Comparison of ENCODE assay signal across 15 cellular contexts in the genomic region with DNA sequence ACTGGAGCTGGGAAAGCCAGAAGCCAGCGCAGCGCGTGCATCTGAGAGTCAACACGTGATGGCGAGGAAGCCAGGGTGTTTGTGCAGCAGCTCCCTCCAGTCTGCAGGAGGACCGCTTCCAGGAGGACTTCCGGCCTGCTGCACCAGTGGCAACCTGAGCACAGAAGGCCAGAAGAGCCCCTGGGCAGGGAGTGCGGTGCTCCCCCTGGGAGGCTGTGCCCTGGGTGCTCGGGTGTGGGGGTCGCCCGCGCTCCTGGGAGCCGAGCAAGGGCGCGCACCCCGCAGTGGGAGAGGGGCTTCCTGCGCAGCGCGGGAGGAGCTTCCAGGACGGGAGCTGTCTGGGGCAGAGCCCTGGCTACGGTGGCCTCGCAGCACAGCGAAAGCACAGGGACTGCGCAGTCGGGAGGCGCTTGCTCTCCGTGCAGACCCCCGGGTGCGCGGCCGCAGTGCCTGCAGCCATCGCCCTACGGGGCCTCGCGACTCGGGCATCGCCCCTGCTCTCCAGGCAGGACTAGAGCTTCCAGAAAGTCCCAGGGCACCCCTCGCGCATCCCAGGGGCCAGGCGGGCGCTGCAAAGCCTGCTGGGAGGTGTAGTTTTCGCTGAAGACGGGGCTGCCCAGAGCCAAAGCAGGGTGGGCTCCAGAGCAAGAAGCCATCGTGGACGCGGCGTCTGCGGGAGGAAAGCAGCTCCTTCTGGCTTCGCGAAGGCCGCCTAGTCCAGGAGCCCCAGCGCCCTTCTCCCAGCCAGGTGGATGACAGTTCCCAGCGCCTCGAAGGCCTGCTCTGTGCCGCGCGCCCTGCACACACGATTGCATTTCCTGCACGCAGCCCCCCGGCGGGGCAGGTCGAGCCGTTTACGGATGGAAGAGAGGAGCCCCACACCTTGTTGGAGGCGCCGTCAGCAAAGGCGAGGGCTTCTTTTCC. TPM values are rescaled to one million over a fixed set of nuclear protein-coding genes. Genes with fewer than 3 reads are reported as not detected.
DNase-seq lines count a peak whose midpoint lies in the region; ATAC-seq and TF ChIP-seq lines count a peak whose summit lies in the region.
"Had no signal": no experiment of that assay in that cellular context is flagged by ENCODE, and none has a peak within 500 bp of the region (broad histone marks: within the 10 kb centered on the region; RNA-seq: fewer than 3 reads in every experiment).

No MANE protein-coding gene starts in this region.

- H3K9me3 ChIP-seq in T-helper 17 cell (ENCODE audit: control insufficient read depth, low read length, poor library complexity, severe bottlenecking) (peaks cover 4% of the 10 kb centered on the region), esophagus muscularis mucosa (peaks cover 0 to 17% (median 11%) of the 10 kb centered on the region in 4 donors), stomach smooth muscle (ENCODE audit: control insufficient read depth in 2 of 2, low read length in 2 of 2) (peaks cover 0 to 6% of the 10 kb centered on the region in 2 donors), tibial nerve (peaks cover 0 to 25% (median 0%) of the 10 kb centered on the region in 4 donors)

- H3K36me3 Mint-ChIP-seq in T-helper 17 cell (ENCODE audit: low read depth): peaks cover 4% of the 10 kb centered on the region

- TF ChIP-seq EP300 in esophagus muscularis mucosa (IDR thresholded peaks at IDR 0.05) (no peak), tibial nerve (IDR thresholded peaks at IDR 0.05) (no peak)

- WGBS in esophagus muscularis mucosa: 14% methylated on average over 52 of the region's 67 CpGs
- 11 to 12% methylated on average over 29 to 47 of the region's 67 CpGs for WGBS in tibial nerve, 2 donors

- H3K36me3 ChIP-seq in esophagus muscularis mucosa (no peaks in the 10 kb centered on the region), stomach smooth muscle (ENCODE audit: control insufficient read depth in 2 of 2, insufficient read depth in 2 of 2, low read length in 2 of 2) (no peaks in the 10 kb centered on the region), tibial nerve (no peaks in the 10 kb centered on the region)

- peaks cover 0 to 81% (median 12%) of the 10 kb centered on the region in 4 donors for H3K27me3 ChIP-seq in esophagus muscularis mucosa
- peaks cover 16 to 50% of the 10 kb centered on the region in 2 donors for H3K27me3 ChIP-seq in stomach smooth muscle (ENCODE audit: control insufficient read depth in 1 of 2, insufficient read depth in 2 of 2, low read length in 2 of 2)
- peaks cover 0 to 58% of the 10 kb centered on the region in 2 donors for H3K27me3 ChIP-seq in tibial nerve

- H3K4me3 ChIP-seq in esophagus muscularis mucosa (peak overlapping the region; percentile 37 to 54 (median 43)), stomach smooth muscle (ENCODE audit: low read length in 2 of 2) (peak overlapping the region; percentile 59 to 60), tibial nerve (peak overlapping the region in 2 of 4 donors; percentile 21 to 34)
- H3K4me3 ChIP-seq: GM23248 had no signal

- peak overlapping the region; percentile 22 for H3K4me3 Mint-ChIP-seq in T-helper 17 cell
- H3K4me3 Mint-ChIP-seq: effector memory CD8-positive, alpha-beta T cell had no signal

- no peaks in the 10 kb centered on the region for H3K4me1 Mint-ChIP-seq in T-helper 17 cell

- ATAC-seq in T-helper 17 cell: no peak
- ATAC-seq in GM18505 (IDR thresholded peaks at IDR 0.05; ENCODE audit: unreplicated experiment): no peak
- ATAC-seq: effector memory CD8-positive, alpha-beta T cell; Panc1 had no signal

- H3K9ac ChIP-seq in stomach smooth muscle (ENCODE audit: low read length in 2 of 2): peak overlapping the region in 1 of 2 donors; percentile 18
- H3K9ac ChIP-seq: GM23248 had no signal

- H3K27ac ChIP-seq in esophagus muscularis mucosa (replicated peaks in 1 of 4) (no peak overlapping the region), stomach smooth muscle (ENCODE audit: low read length) (no peak overlapping the region), tibial nerve (no peak overlapping the region)
- H3K27ac ChIP-seq: GM23248 had no signal

- TF ChIP-seq POLR2A in esophagus muscularis mucosa (IDR thresholded peaks at IDR 0.05; ENCODE audit: low read depth) (no peak), GM18505 (IDR thresholded peaks at IDR 0.05; ENCODE audit: borderline replicate concordance, extremely low read depth, insufficient read depth, insufficient read length) (no peak), tibial nerve (IDR thresholded peaks at IDR 0.05) (no peak)

- intact Hi-C loops in esophagus muscularis mucosa (cut with DNase I): no loop called here

- no peak for TF ChIP-seq CTCF in esophagus muscularis mucosa (IDR thresholded peaks at IDR 0.05)
- no peak for TF ChIP-seq CTCF in tibial nerve (IDR thresholded peaks at IDR 0.05)

- H3K27me3 Mint-ChIP-seq in T-helper 17 cell: peaks cover 74% of the 10 kb centered on the region

- DNase-seq in T-helper 17 cell (no peak), esophagus muscularis mucosa (ENCODE audit: extremely low spot score) (no peak), medulla oblongata (ENCODE audit: extremely low spot score) (peak; percentile 56), tibial nerve (ENCODE audit: low spot score in 2 of 2) (no peak)
- no peak for DNase-seq in activated CD4-positive, alpha-beta T cell treated with anti-CD3 and anti-CD28 coated beads for 4 hours
- DNase-seq in activated effector memory CD4-positive, alpha-beta T cell treated with anti-CD3 and anti-CD28 coated beads, Interleukin-2, amount 50 U/mL, for 16 hours: no peak
- DNase-seq: activated T-cell treated with anti-CD3 and anti-CD28 coated beads, Interleukin-2, amount 50 U/mL, for 48 hours; Caco-2; effector memory CD8-positive, alpha-beta T cell; GM23248; NCI-H1694 had no signal

- H3K4me1 ChIP-seq in esophagus muscularis mucosa: peaks cover 5 to 12% (median 8%) of the 10 kb centered on the region in 4 donors
- H3K4me1 ChIP-seq in stomach smooth muscle (ENCODE audit: control insufficient read depth, insufficient read depth, low read length): peaks cover 10% of the 10 kb centered on the region
- H3K4me1 ChIP-seq in tibial nerve: peaks cover 0 to 10% (median 1%) of the 10 kb centered on the region in 4 donors
- H3K4me1 ChIP-seq: Caco-2 had no signal

- no peak overlapping the region for H3K27ac Mint-ChIP-seq in T-helper 17 cell
- H3K27ac Mint-ChIP-seq: effector memory CD8-positive, alpha-beta T cell had no signal

RNA-seq across cellular contexts. Expression of gene WFS1, which starts 24.1 kb away (rescaled TPM):
- total RNA-seq in T-helper 17 cell (1 to 10 TPM; 1.7 to 2.4 TPM), esophagus muscularis mucosa (100 to 1,000 TPM in 2 of 4 donors, 10 to 100 TPM in 2; 62.3 to 159 (median 104) TPM), tibial nerve (100 to 1,000 TPM in 1 of 4 donors, 10 to 100 TPM in 3; 52.8 to 125 (median 57.9) TPM)

RNA-seq across cellular contexts. Expression of gene JAKMIP1, which starts 45.2 kb away (rescaled TPM):
- total RNA-seq in T-helper 17 cell (10 to 100 TPM in 1 of 2 donors, 1 to 10 TPM in 1; 8.5 to 16.8 TPM), esophagus muscularis mucosa (1 to 10 TPM in 2 of 4 donors, under 1 TPM in 2; 0.57 to 2.8 (median 0.91) TPM), tibial nerve (1 to 10 TPM in 2 of 4 donors, under 1 TPM in 2; 0.30 to 2.5 (median 1.2) TPM)
- total RNA-seq: Caco-2, GM23248, lower leg skin had no signal

Comparison
In these comparisons a context has a peak if more than half of its experiments do, and no peak if none do; other contexts are left out.
1. RNA of gene WFS1, which starts 24.1 kb away (total RNA-seq): 62.3 to 159 TPM in esophagus muscularis mucosa and 52.8 to 125 TPM in tibial nerve; 1.7 to 2.4 TPM in T-helper 17 cell; every median in the first group is over 10 times any median in the second.